16 cellular contexts compared by ENCODE assay signal in the genomic region with DNA sequence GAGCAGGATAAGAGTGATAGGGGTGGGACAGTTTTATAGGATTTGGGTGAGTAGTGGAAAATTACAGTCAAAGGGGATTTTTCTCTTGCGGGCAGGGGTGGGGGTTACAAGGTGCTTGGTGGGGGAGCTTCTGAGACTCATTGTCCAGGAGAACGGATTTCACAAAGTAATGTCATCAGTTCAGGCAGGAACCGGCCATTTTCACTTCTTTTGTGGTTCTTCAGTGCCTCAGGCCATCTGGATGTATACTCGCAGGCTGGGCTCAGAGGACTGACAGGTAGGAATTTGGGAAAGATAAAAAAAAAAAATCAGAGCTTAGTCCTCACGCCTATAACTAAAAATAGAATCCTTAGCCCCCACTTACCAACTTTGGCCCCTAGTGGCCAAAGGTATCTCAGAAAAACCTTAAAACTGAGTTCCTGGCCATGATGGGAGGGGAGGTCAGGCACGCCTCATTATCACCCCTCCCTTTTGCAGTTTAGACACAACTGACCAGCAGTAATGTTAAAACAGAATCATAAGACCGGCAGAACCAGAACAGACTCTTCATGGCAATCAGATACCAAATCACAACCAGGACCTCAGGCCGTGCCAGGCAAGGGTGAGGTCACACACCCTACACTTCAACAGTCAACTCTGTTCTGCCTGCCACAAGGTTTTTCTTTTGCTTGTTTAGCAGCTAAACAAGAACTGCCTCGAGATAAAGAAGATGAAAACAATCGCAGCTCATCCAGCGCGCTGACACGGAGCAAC. TPM values are rescaled to one million over a fixed set of nuclear protein-coding genes. Genes with fewer than 3 reads are reported as not detected.
DNase-seq lines count a peak whose midpoint lies in the region; TF ChIP-seq lines count a peak whose summit lies in the region.
"Had no signal": no experiment of that assay in that cellular context is flagged by ENCODE, and none has a peak within 500 bp of the region (broad histone marks: within the 10 kb centered on the region; RNA-seq: fewer than 3 reads in every experiment).

No MANE protein-coding gene starts in this region.

- peak overlapping the region; percentile 52 for H3K18ac ChIP-seq in neuronal stem cell (ENCODE audit: low read length)

- H3K4ac ChIP-seq in neuronal stem cell (ENCODE audit: low read length), result no peak overlapping the region

- peak; percentile 29 for DNase-seq in NAMALWA (ENCODE audit: low spot score)
- no peak for DNase-seq in neuronal stem cell (ENCODE audit: low spot score)
- DNase-seq in NOMO-1 treated with dmso at 0.1 percent for 144 hours (lab: John Stamatoyannopoulos, UW; ENCODE audit: unreplicated experiment), result no peak
- no peak for DNase-seq in EL
- DNase-seq: activated gamma-delta T cell treated with Interleukin-2 at 50 U/mL for 16 hours; C1 segment of cervical spinal cord; DND-41; effector CD4-positive, alpha-beta T cell; HCEC 1CT; Kasumi-1; mesenchymal stem cell; NCI-H1930; NCI-H774; occipital lobe had no signal

- H4K8ac ChIP-seq in neuronal stem cell (ENCODE audit: low read depth, low read length), result no peak overlapping the region

- H2BK120ac ChIP-seq in neuronal stem cell (ENCODE audit: low read depth, low read length), result no peak overlapping the region

- no peak overlapping the region for H4K91ac ChIP-seq in neuronal stem cell (ENCODE audit: low read depth, low read length, poor library complexity)

- no peaks in the 10 kb centered on the region for H3K9me3 ChIP-seq in neuronal stem cell (replicated peaks in 1 of 2; ENCODE audit: control insufficient read depth in 2 of 2, insufficient read depth in 1 of 2, low read depth in 1 of 2, low read length in 2 of 2)

- H3K14ac ChIP-seq in neuronal stem cell (ENCODE audit: low read length), result no peak overlapping the region

- peaks cover 2% of the 10 kb centered on the region for H3K79me1 ChIP-seq in neuronal stem cell (ENCODE audit: low read depth, low read length)

- H3K27me3 ChIP-seq in neuronal stem cell (ENCODE audit: control insufficient read depth in 3 of 3, insufficient read depth in 3 of 3, low read depth in 1 of 3, low read length in 3 of 3), result peaks cover 0 to 19% (median 0%) of the 10 kb centered on the region in 3 experiments

- H2BK5ac ChIP-seq in neuronal stem cell (ENCODE audit: low read length), result no peak overlapping the region

- peak; percentile 44 for TF ChIP-seq CTCF in GM12874 (IDR thresholded peaks at IDR 0.05; ENCODE audit: insufficient read depth, low read depth, low read length)

- H2BK12ac ChIP-seq in neuronal stem cell (ENCODE audit: low read length), result no peak overlapping the region

- H2AK5ac ChIP-seq in neuronal stem cell (ENCODE audit: low read depth, low read length), result no peak overlapping the region

- H3K27ac ChIP-seq in neuronal stem cell (replicated peaks; ENCODE audit: low read length), result no peak overlapping the region

- no peak overlapping the region for H2AFZ ChIP-seq in neuronal stem cell (ENCODE audit: low read length)

- no peak overlapping the region for H3K4me3 ChIP-seq in neuronal stem cell (ENCODE audit: low read length in 2 of 2)
- H3K4me3 ChIP-seq: skin epidermis had no signal

- no peaks in the 10 kb centered on the region for H3K4me1 ChIP-seq in neuronal stem cell (ENCODE audit: control insufficient read depth in 2 of 2, insufficient read depth in 1 of 2, low read depth in 1 of 2, low read length in 2 of 2)

- no peak overlapping the region for H3K4me2 ChIP-seq in neuronal stem cell (ENCODE audit: insufficient read depth, low read length, poor library complexity, severe bottlenecking)

- no peak overlapping the region for H3K9ac ChIP-seq in neuronal stem cell (ENCODE audit: low read depth, low read length, poor library complexity)

- no CpG with 5 or more reads among the region's 13 CpGs for WGBS in neuronal stem cell (ENCODE audit: extremely low coverage in 2 of 2, insufficient read length in 2 of 2, insufficient replicate concordance in 1 of 2), 2 donors

- no peak overlapping the region for H3K23ac ChIP-seq in neuronal stem cell (ENCODE audit: low read depth, low read length, poor library complexity)

- no peaks in the 10 kb centered on the region for H3K36me3 ChIP-seq in neuronal stem cell (replicated peaks in 1 of 2; ENCODE audit: control insufficient read depth in 2 of 2, insufficient read depth in 2 of 2, low read length in 2 of 2)

- H2BK15ac ChIP-seq in neuronal stem cell (ENCODE audit: low read length), result no peak overlapping the region

RNA-seq across cellular contexts. Expression of a gene that starts 8.9 kb away (rescaled TPM):
- polyA plus RNA-seq in neuronal stem cell (2013, experiment 1 of 2), result 1.1 TPM
- polyA plus RNA-seq in neuronal stem cell (2013, experiment 2 of 2), result 0.79 TPM

RNA-seq across cellular contexts. Expression of a gene that starts 27.5 kb away (rescaled TPM):
- polyA plus RNA-seq in neuronal stem cell (2013, experiment 1 of 2), result 3.5 TPM
- polyA plus RNA-seq in neuronal stem cell (2013, experiment 2 of 2), result 3.9 TPM

RNA-seq across cellular contexts. Expression of a gene that starts 28.8 kb away (rescaled TPM):
- polyA plus RNA-seq in neuronal stem cell (2013, experiment 1 of 2), result 2.4 TPM
- 2.0 TPM for polyA plus RNA-seq in neuronal stem cell (2013, experiment 2 of 2)

RNA-seq across cellular contexts. Expression of a gene that starts 47.3 kb away (rescaled TPM):
- 1.2 TPM for polyA plus RNA-seq in neuronal stem cell (2013, experiment 1 of 2)
- 1.2 TPM for polyA plus RNA-seq in neuronal stem cell (2013, experiment 2 of 2)

RNA-seq across cellular contexts. Expression of a gene that starts 54.2 kb away (rescaled TPM):
- polyA plus RNA-seq in neuronal stem cell (2013, experiment 1 of 2), result 18.7 TPM
- polyA plus RNA-seq in neuronal stem cell (2013, experiment 2 of 2), result 20.6 TPM
